In genomic region chr19:43560687-43561086, GRCh38 we compare ENCODE assay signal across 1 cellular context.
TF ChIP-seq lines count a peak whose summit lies in the region.

No MANE protein-coding gene starts in this region.

TF ChIP-seq in IMR-90, 13 proteins besides CTCF, POLR2A, EP300 and RAD21 (continued from another document):
- TF ChIP-seq, protein P1, sequence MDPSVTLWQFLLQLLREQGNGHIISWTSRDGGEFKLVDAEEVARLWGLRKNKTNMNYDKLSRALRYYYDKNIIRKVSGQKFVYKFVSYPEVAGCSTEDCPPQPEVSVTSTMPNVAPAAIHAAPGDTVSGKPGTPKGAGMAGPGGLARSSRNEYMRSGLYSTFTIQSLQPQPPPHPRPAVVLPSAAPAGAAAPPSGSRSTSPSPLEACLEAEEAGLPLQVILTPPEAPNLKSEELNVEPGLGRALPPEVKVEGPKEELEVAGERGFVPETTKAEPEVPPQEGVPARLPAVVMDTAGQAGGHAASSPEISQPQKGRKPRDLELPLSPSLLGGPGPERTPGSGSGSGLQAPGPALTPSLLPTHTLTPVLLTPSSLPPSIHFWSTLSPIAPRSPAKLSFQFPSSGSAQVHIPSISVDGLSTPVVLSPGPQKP (IDR thresholded peaks at IDR 0.05; ENCODE audit: borderline replicate concordance, low read depth, low read length), result no peak
- no peak for TF ChIP-seq MXI1 (IDR thresholded peaks at IDR 0.05; ENCODE audit: borderline replicate concordance, low read depth, low read length)
- no peak for TF ChIP-seq FOS (IDR thresholded peaks at IDR 0.05; ENCODE audit: low read depth, low read length)
- no peak for TF ChIP-seq CEBPB (IDR thresholded peaks at IDR 0.05; ENCODE audit: low read depth, low read length)
- no peak for TF ChIP-seq RFX5 (IDR thresholded peaks at IDR 0.05; ENCODE audit: low read depth, low read length)
- TF ChIP-seq USF2 (IDR thresholded peaks at IDR 0.05; ENCODE audit: low read depth, low read length), result no peak
- no peak for TF ChIP-seq NFE2L2 (IDR thresholded peaks at IDR 0.05; ENCODE audit: low read depth, low read length)
- TF ChIP-seq BHLHE40 (IDR thresholded peaks at IDR 0.05; ENCODE audit: low read depth, low read length), result no peak
- no peak for TF ChIP-seq MAFK (IDR thresholded peaks at IDR 0.05; ENCODE audit: low read depth, low read length)
- no peak for TF ChIP-seq CHD1 (IDR thresholded peaks at IDR 0.05; ENCODE audit: low read depth, low read length)
- TF ChIP-seq SMC3 (IDR thresholded peaks at IDR 0.05; ENCODE audit: low read depth, low read length), result no peak; the same call in 1 of the 2 replicates
- no peak for TF ChIP-seq RCOR1 (IDR thresholded peaks at IDR 0.05; ENCODE audit: insufficient replicate concordance, low read length)
